Comparison of ENCODE assay signal across 28 cellular contexts in genomic region chr15:38367476-38367875, GRCh38.
DNase-seq lines count a peak whose midpoint lies in the region; ATAC-seq, FAIRE-seq and TF ChIP-seq lines count a peak whose summit lies in the region.
"Had no signal": no experiment of that assay in that cellular context is flagged by ENCODE, and none has a peak within 500 bp of the region (broad histone marks: within the 10 kb centered on the region; RNA-seq: fewer than 3 reads in every experiment).

No MANE protein-coding gene starts in this region.

- TF ChIP-seq POLR2A in GM12891 (IDR thresholded peaks at IDR 0.05; ENCODE audit: low read depth, low read length) = no peak

- in situ Hi-C loops in astrocyte of the cerebellum (cut with HindIII; ENCODE audit: low sequenced_read_pairs) = loop anchor here (25.0 kb wide), 1 partner anchor 355 kb away; no protein-coding TSS in a partner anchor

- DNase-seq in BJ (ENCODE audit: low read depth) (peak; percentile 7), astrocyte of the cerebellum (ENCODE audit: low read depth) (peak; percentile 23), fibroblast of pulmonary artery (ENCODE audit: low read depth) (peak; percentile 39), skeletal muscle cell (ENCODE audit: low read depth) (peak; percentile 48), D341Med (ENCODE audit: low spot score) (no peak), Right ventricle myocardium superior (no peak), GM12891 (ENCODE audit: insufficient read length, low spot score) (no peak)
- DNase-seq: ACHN; activated CD4-positive, CD25-positive, alpha-beta regulatory T cell; activated gamma-delta T cell treated with Interleukin-2 at 50 U/mL for 16 hours; activated T-cell treated with anti-CD3 and anti-CD28 coated beads, Interleukin-2, amount 50 U/mL, for 48 hours; DND-41; head of caudate nucleus; islet precursor cell; left lung; MG63; NCI-H1105 treated with DMSO at 0.1 percent for 48 hours; NCI-H1930; NCI-H524; NK-92 treated with Interleukin-12 subunit alpha and Interleukin-12 subunit beta, amount 100 ng/mL, for 24 hours; PC-3; SK-N-SH; stimulated activated CD4-positive, alpha-beta T cell treated with anti-CD3 and anti-CD28 coated beads, Interleukin-2, amount 100 ng/mL, for 24 hours; stimulated activated naive CD8-positive, alpha-beta T cell treated with anti-CD3 and anti-CD28 coated beads, Interleukin-15, Interleukin-2, amounts not matched to agents 100 U/mL and 50 U/mL, for 24 hours had no signal

- POLR2A ChIA-PET in BJ (lab: Charles Lee) = no interaction called here

- CTCF ChIA-PET in BJ (lab: Yijun Ruan, JAX) = interaction anchor here (0.9 kb wide), 1 partner anchor 420 kb away, joined by 3 read pairs; no protein-coding TSS in a partner anchor

- H3K36me3 ChIP-seq in BJ (ENCODE audit: control insufficient read depth, insufficient read depth, low read length) = no peaks in the 10 kb centered on the region
- H3K36me3 ChIP-seq: left lung, MG63, neural progenitor cell, thoracic aorta had no signal

- no peak for TF ChIP-seq CTCF in BJ (IDR thresholded peaks at IDR 0.05; ENCODE audit: insufficient read depth, low read depth, low read length)
- TF ChIP-seq CTCF in astrocyte of the cerebellum (IDR thresholded peaks at IDR 0.05; ENCODE audit: low read depth, low read length, missing control alignments) = no peak
- no peak for TF ChIP-seq CTCF in fibroblast of pulmonary artery (IDR thresholded peaks at IDR 0.05; ENCODE audit: low read length, missing control alignments)

- intact Hi-C loops in Right ventricle myocardium superior (cut with DNase I) = no loop called here

- H3K27me3 ChIP-seq in BJ (ENCODE audit: control insufficient read depth, insufficient read depth, low read length) = no peaks in the 10 kb centered on the region
- H3K27me3 ChIP-seq: left lung, MG63, neural progenitor cell had no signal

- FAIRE-seq in GM12891 (lab: Jason Lieb, UNC) = no peak
- FAIRE-seq: H54, urothelium cell line had no signal

- no peak for ATAC-seq in Right ventricle myocardium superior (ENCODE audit: poor library complexity)
- ATAC-seq: left lung; PC-3; stimulated activated naive CD8-positive, alpha-beta T cell treated with anti-CD3 and anti-CD28 coated beads, Interleukin-15, Interleukin-2, amounts not matched to agents 100 U/mL and 50 U/mL, for 24 hours had no signal

- H3K4me3 ChIP-seq in BJ (ENCODE audit: low read depth, low read length) = no peak overlapping the region
- H3K4me3 ChIP-seq in astrocyte of the cerebellum (ENCODE audit: low read depth, low read length) = no peak overlapping the region
- H3K4me3 ChIP-seq in fibroblast of pulmonary artery (replicated peaks; ENCODE audit: low read depth, low read length) = no peak overlapping the region
- no peak overlapping the region for H3K4me3 ChIP-seq in skeletal muscle cell (ENCODE audit: low read depth, low read length)
- H3K4me3 ChIP-seq: left lung, MG63, neural progenitor cell, thoracic aorta had no signal

TF ChIP-seq in GM12891, 5 proteins besides CTCF, POLR2A, EP300 and RAD21:
- TF ChIP-seq TAF1 (IDR thresholded peaks at IDR 0.05; ENCODE audit: low read depth, low read length) (no peak), POLR2AphosphoS5 (IDR thresholded peaks at IDR 0.05; ENCODE audit: low read depth, low read length) (no peak), POU2F2 (IDR thresholded peaks at IDR 0.05; ENCODE audit: low read depth, low read length) (no peak), PAX5 (IDR thresholded peaks at IDR 0.05; ENCODE audit: insufficient read depth, low read length, severe bottlenecking) (no peak), SPI1 (IDR thresholded peaks at IDR 0.05; ENCODE audit: low read depth, low read length) (no peak)

Comparison
In these comparisons a context has a peak if more than half of its experiments do, and no peak if none do; other contexts are left out.
1. DNase-seq: peak in BJ (single experiment), astrocyte of the cerebellum (single experiment), fibroblast of pulmonary artery (single experiment) and skeletal muscle cell (single experiment); none in D341Med (single experiment), Right ventricle myocardium superior (single experiment) and GM12891 (single experiment).